19 cellular contexts compared by ENCODE assay signal in the genomic region with DNA sequence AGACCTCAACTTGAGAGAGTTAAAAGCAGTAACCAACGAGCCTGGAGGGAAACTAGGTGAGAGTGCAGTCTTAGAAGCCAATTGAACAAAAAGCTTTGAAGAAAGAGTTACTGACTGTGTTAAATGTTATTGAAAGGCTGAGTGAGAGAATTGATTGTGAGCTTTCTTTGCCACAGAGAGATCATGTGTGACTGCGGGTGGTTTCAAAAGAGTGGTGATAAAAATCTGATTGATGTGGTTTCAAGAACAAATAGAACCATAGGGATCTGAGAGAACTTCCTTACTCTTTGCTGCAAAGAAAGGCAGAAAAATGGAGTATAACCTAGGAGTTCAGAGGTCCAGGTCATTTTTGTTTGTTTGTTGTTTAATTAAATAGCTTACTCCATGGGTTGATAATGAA.
DNase-seq lines count a peak whose midpoint lies in the region; ATAC-seq, FAIRE-seq and TF ChIP-seq lines count a peak whose summit lies in the region.
"Had no signal": no experiment of that assay in that cellular context is flagged by ENCODE, and none has a peak within 500 bp of the region (broad histone marks: within the 10 kb centered on the region; RNA-seq: fewer than 3 reads in every experiment).

No MANE protein-coding gene starts in this region.

- H2AFZ ChIP-seq in GM12878 (ENCODE audit: control insufficient read depth, low read depth, low read length) = no peak overlapping the region
- peak overlapping the region; percentile 20 for H2AFZ ChIP-seq in parathyroid adenoma

- TF ChIP-seq CTCF in GM12878 (IDR thresholded peaks at IDR 0.05 in 2 of 3, conservative IDR thresholded peaks at IDR 0.05 in 1 of 3; ENCODE audit: control insufficient read depth in 2 of 3, extremely low read depth in 1 of 3, insufficient read depth in 1 of 3, low read depth in 3 of 3, low read length in 3 of 3) (no peak), parathyroid adenoma (IDR thresholded peaks at IDR 0.05) (no peak)

- no peaks in the 10 kb centered on the region for H3K27me3 ChIP-seq in GM12878 (replicated peaks in 1 of 2; ENCODE audit: control insufficient read depth in 2 of 2, insufficient read depth in 2 of 2, low read length in 1 of 2)
- no peaks in the 10 kb centered on the region for H3K27me3 ChIP-seq in parathyroid adenoma (ENCODE audit: control insufficient read depth, insufficient read depth, low read length)
- H3K27me3 ChIP-seq: Peyer's patch had no signal

- H3K79me2 ChIP-seq in GM12878 (ENCODE audit: control insufficient read depth, insufficient read depth, low read length) (no peaks in the 10 kb centered on the region), parathyroid adenoma (no peaks in the 10 kb centered on the region)

- no peak for ATAC-seq in GM12878
- ATAC-seq: Right ventricle myocardium inferior had no signal

- TF ChIP-seq EP300 in GM12878 (IDR thresholded peaks at IDR 0.05; ENCODE audit: borderline replicate concordance in 1 of 2, control insufficient read depth in 1 of 2, low read depth in 2 of 2, low read length in 2 of 2) = no peak

- in situ Hi-C loops in GM12878 (cut with MboI) = loop anchor here (10.0 kb wide), 1 partner anchor 758 kb away; the partner anchor contains the start of gene ALCAM

- no peaks in the 10 kb centered on the region for H3K9me3 ChIP-seq in GM12878 (replicated peaks; ENCODE audit: control insufficient read depth, insufficient read depth, low read length)
- H3K9me3 ChIP-seq in parathyroid adenoma (ENCODE audit: control insufficient read depth, low read length) = no peaks in the 10 kb centered on the region
- H3K9me3 ChIP-seq: Peyer's patch had no signal

- DNase-seq in COLO829 (ENCODE audit: low spot score) = peak; percentile 46
- peak; percentile 29 for DNase-seq in HT-29 (ENCODE audit: low spot score)
- no peak for DNase-seq in GM12878 (ENCODE audit: low read depth, low spot score)
- DNase-seq in inferior parietal cortex (ENCODE audit: extremely low spot score) = no peak
- no peak for DNase-seq in RKO (ENCODE audit: low spot score)
- DNase-seq in NCI-H1930 (lab: John Stamatoyannopoulos, UW) = no peak
- DNase-seq: DMS 273 treated with DMSO at 0.1 percent for 48 hours, GF-D8, H9, Kasumi-1, MV-4-11, NCI-H2029 treated with DMSO at 0.1 percent for 48 hours, NCI-H2171, NCI-H446, NCI-H69, Peyer's patch, SW 1271 had no signal

- RAD21 ChIA-PET in GM12878 (lab: Charles Lee; ENCODE audit: unreplicated experiment) = no interaction called here

- no peak for TF ChIP-seq POLR2A in GM12878 (IDR thresholded peaks at IDR 0.05; ENCODE audit: low read depth, low read length)

- intact Hi-C loops in GM12878 (cut with micrococcal nuclease; ENCODE audit: unreplicated experiment) = no loop called here

- H3K9ac ChIP-seq in GM12878 (ENCODE audit: control insufficient read depth, insufficient read depth, low read length) = no peak overlapping the region
- no peak overlapping the region for H3K9ac ChIP-seq in parathyroid adenoma

- TF ChIP-seq RAD21 in GM12878 (IDR thresholded peaks at IDR 0.05; ENCODE audit: insufficient read depth, low read depth, low read length) = no peak

- WGBS in GM12878 (ENCODE audit: insufficient coverage, insufficient replicate concordance, low lambda C conversion rate, missing lambda C conversion rate) = 70% methylated on average over 2 of the region's 2 CpGs

- H3K4me1 ChIP-seq in GM12878 (ENCODE audit: control insufficient read depth, insufficient read depth, low read length) = no peaks in the 10 kb centered on the region
- H3K4me1 ChIP-seq in parathyroid adenoma = peaks cover 31% of the 10 kb centered on the region
- H3K4me1 ChIP-seq: Peyer's patch had no signal

- no peaks in the 10 kb centered on the region for H4K20me1 ChIP-seq in GM12878 (ENCODE audit: control insufficient read depth, insufficient read depth)

- POLR2A ChIA-PET in GM12878 (lab: Charles Lee) = no interaction called here

- BruUV-seq in GM12878 (replicated peaks; lab: Mats Ljungman, UMichigan) = no TSS peak

- H3K36me3 ChIP-seq in GM12878 (ENCODE audit: control insufficient read depth in 2 of 2, insufficient read depth in 2 of 2, low read length in 1 of 2) = no peaks in the 10 kb centered on the region
- H3K36me3 ChIP-seq in parathyroid adenoma (ENCODE audit: control insufficient read depth, insufficient read depth, low read length) = no peaks in the 10 kb centered on the region
- H3K36me3 ChIP-seq: Peyer's patch had no signal

- SMC1A ChIA-PET in GM12878 (lab: Charles Lee; ENCODE audit: uncharacterized antibody, unreplicated experiment) = interaction anchor here (1.1 kb wide), 1 partner anchor 10 kb away, joined by 3 read pairs; no protein-coding TSS in a partner anchor

- CTCF ChIA-PET in GM12878 (lab: Yijun Ruan, JAX) = interaction anchor here (4.5 kb wide), 1 partner anchor 11 kb away, joined by 17 read pairs; no protein-coding TSS in a partner anchor

- H3K4me2 ChIP-seq in GM12878 (ENCODE audit: control insufficient read depth, insufficient read depth) (no peak overlapping the region), parathyroid adenoma (ENCODE audit: low read length) (peak overlapping the region; percentile 29)

- H3K4me3 ChIP-seq in GM12878 (no peak overlapping the region), parathyroid adenoma (ENCODE audit: low read depth, low read length) (peak overlapping the region; percentile 1)
- H3K4me3 ChIP-seq: Peyer's patch had no signal

- H3K27ac ChIP-seq in GM12878 (ENCODE audit: control insufficient read depth, insufficient read depth) (no peak overlapping the region), parathyroid adenoma (peak overlapping the region; percentile 77)
- H3K27ac ChIP-seq: Peyer's patch had no signal

- no peak for FAIRE-seq in GM12878 (lab: Jason Lieb, UNC)

TF ChIP-seq in GM12878, 131 proteins besides CTCF, POLR2A, EP300 and RAD21:
- 0 out of 2 replicates have a peak, but pooled peaks have one; percentile 30 for TF ChIP-seq RUNX3 (IDR thresholded peaks at IDR 0.05; ENCODE audit: low read length)
- no peak for TF ChIP-seq SREBF1 (IDR thresholded peaks at IDR 0.05; ENCODE audit: low read length)
- TF ChIP-seq, protein P1, sequence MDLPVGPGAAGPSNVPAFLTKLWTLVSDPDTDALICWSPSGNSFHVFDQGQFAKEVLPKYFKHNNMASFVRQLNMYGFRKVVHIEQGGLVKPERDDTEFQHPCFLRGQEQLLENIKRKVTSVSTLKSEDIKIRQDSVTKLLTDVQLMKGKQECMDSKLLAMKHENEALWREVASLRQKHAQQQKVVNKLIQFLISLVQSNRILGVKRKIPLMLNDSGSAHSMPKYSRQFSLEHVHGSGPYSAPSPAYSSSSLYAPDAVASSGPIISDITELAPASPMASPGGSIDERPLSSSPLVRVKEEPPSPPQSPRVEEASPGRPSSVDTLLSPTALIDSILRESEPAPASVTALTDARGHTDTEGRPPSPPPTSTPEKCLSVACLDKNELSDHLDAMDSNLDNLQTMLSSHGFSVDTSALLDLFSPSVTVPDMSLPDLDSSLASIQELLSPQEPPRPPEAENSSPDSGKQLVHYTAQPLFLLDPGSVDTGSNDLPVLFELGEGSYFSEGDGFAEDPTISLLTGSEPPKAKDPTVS (IDR thresholded peaks at IDR 0.05; ENCODE audit: low read depth, low read length) = no peak
- TF ChIP-seq FOXM1 (IDR thresholded peaks at IDR 0.05; ENCODE audit: low read depth, low read length) = no peak
TF ChIP-seq in GM12878: peak in this region for 1.

Comparison
In these comparisons a context has a peak if more than half of its experiments do, and no peak if none do; other contexts are left out.
1. DNase-seq: peak in COLO829 (single experiment) and HT-29 (single experiment); none in GM12878 (single experiment), inferior parietal cortex (single experiment), RKO (single experiment) and NCI-H1930 (0 of 2).